Comparison of ENCODE assay signal across 8 cellular contexts in the genomic region with DNA sequence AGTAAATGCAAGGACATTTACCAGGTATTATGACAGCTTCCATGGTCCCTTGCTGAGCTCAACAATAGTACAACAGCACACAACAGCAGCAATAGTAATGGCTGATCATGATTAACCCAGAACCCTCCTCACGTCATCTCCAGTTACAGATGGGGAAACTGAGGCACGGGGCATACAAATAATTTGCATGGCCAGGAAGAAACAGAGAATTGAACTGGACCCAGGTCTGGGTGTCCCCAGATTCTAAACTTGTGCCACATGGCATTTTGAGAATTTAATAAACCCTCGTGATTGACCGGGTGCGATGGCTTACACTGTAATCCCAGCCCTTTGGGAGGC. TPM values are rescaled to one million over a fixed set of nuclear protein-coding genes. Genes with fewer than 3 reads are reported as not detected.
A peak's percentile ranks its signal among the peaks of the same experiment; 100 is the strongest.
DNase-seq lines count a peak whose midpoint lies in the region; ATAC-seq and TF ChIP-seq lines count a peak whose summit lies in the region.

No MANE protein-coding gene starts in this region.

- H3K4me3 ChIP-seq in GM12865 (ENCODE audit: low read depth, low read length), result peak overlapping the region; percentile 20
- peak overlapping the region; percentile 25 for H3K4me3 ChIP-seq in SJCRH30
- peak overlapping the region; percentile 14 to 26 for H3K4me3 ChIP-seq in prostate gland

- ATAC-seq in HG03039 (IDR thresholded peaks at IDR 0.05; ENCODE audit: unreplicated experiment), result no peak
- ATAC-seq in GM21423 (IDR thresholded peaks at IDR 0.05; ENCODE audit: unreplicated experiment), result no peak

- H3K27me3 ChIP-seq in SJCRH30 (peaks cover 31% of the 10 kb centered on the region), prostate gland (replicated peaks; ENCODE audit: insufficient read depth) (no peaks in the 10 kb centered on the region)

- H3K4me1 ChIP-seq in SJCRH30, result no peaks in the 10 kb centered on the region
- no peaks in the 10 kb centered on the region for H3K4me1 ChIP-seq in prostate gland (replicated peaks)

- no peaks in the 10 kb centered on the region for H3K9me3 ChIP-seq in SJCRH30 (replicated peaks)
- H3K9me3 ChIP-seq in prostate gland, result no peaks in the 10 kb centered on the region

- TF ChIP-seq POLR2A in erythroblast (IDR thresholded peaks at IDR 0.05; ENCODE audit: low read length) (peak; percentile 8), prostate gland (IDR thresholded peaks at IDR 0.05) (no peak)

- H3K27ac ChIP-seq in SJCRH30, result no peak overlapping the region
- no peak overlapping the region for H3K27ac ChIP-seq in prostate gland

- WGBS in prostate gland, result 82% methylated on average over 5 of the region's 5 CpGs

- intact Hi-C loops in prostate gland (cut with DNase I), result no loop called here

- H3K36me3 ChIP-seq in SJCRH30, result no peaks in the 10 kb centered on the region
- no peaks in the 10 kb centered on the region for H3K36me3 ChIP-seq in prostate gland

- DNase-seq in GM12865 (ENCODE audit: low read depth) (no peak), SJCRH30 (no peak), erythroblast (lab: John Stamatoyannopoulos, UW) (no peak), prostate gland (ENCODE audit: low spot score) (no peak), NCI-H1694 (lab: John Stamatoyannopoulos, UW) (no peak), H4 (ENCODE audit: low spot score) (no peak)

- TF ChIP-seq CTCF in GM12865 (IDR thresholded peaks at IDR 0.05; ENCODE audit: insufficient read depth, low read depth, low read length, missing control alignments), result no peak
- TF ChIP-seq CTCF in prostate gland (IDR thresholded peaks at IDR 0.05), result no peak

RNA-seq across cellular contexts. Expression of a gene that starts 7.2 kb away (rescaled TPM):
- 4.3 and 4.5 TPM in 2 replicates for total RNA-seq in SJCRH30 (2014; rRNA removed; shearing (Covaris generic))
- 10 to 100 TPM in 1 of 2 donors, 1 to 10 TPM in 1; 6.1 to 10.8 TPM for total RNA-seq in prostate gland
- 2.4 and 3.1 TPM in 2 replicates for total RNA-seq in H4 (2014; rRNA removed; shearing (Covaris generic))

RNA-seq across cellular contexts. Expression of a gene that starts 18.0 kb away (rescaled TPM):
- total RNA-seq in SJCRH30 (2014; rRNA removed; shearing (Covaris generic)), result not detected in 2 replicates
- under 1 TPM; 0.62 to 0.73 TPM for total RNA-seq in prostate gland
- total RNA-seq in H4 (2014; rRNA removed; shearing (Covaris generic)), result 2.4 TPM in 2 replicates

RNA-seq across cellular contexts. Expression of a gene that starts 48.2 kb away (rescaled TPM):
- 35.0 and 39.0 TPM in 2 replicates for total RNA-seq in SJCRH30 (2014; rRNA removed; shearing (Covaris generic))
- total RNA-seq in prostate gland, result 10 to 100 TPM; 41.3 to 71.6 TPM
- total RNA-seq in H4 (2014; rRNA removed; shearing (Covaris generic)), result 9.8 and 25.1 TPM in 2 replicates
